ENCODE assay signal across 6 cellular contexts in the genomic region with DNA sequence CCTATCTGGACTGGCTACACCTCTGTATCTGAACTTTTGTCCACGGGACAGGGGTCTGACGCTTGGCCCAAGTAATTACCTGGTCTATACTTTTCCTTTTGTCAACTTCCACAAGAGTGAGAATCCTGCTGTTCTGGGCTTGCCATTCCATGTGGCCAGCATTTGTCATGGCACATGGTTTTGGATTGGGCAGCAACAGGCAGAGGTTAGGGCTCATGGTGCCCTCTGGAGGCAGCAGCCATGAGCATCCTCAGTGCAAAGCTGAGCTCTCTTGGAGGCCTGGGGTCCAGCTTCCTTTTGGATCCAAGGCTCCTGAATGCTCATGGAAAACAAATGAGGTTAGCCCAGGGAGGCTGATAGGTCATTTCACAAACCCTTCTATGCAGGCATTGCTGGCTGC. TPM values are rescaled to one million over a fixed set of nuclear protein-coding genes. Genes with fewer than 3 reads are reported as not detected.
DNase-seq lines count a peak whose midpoint lies in the region; FAIRE-seq and TF ChIP-seq lines count a peak whose summit lies in the region.

No MANE protein-coding gene starts in this region.

- DNase-seq in D721Med (ENCODE audit: insufficient read length, low spot score) (no peak), NCI-H460 (ENCODE audit: extremely low read depth, low read depth) (peak; percentile 57), hepatic stellate cell (ENCODE audit: low spot score) (peak; percentile 55), mucosa of gallbladder (ENCODE audit: low spot score) (no peak)
- DNase-seq in stimulated activated CD8-positive, alpha-beta memory T cell treated with anti-CD3 and anti-CD28 coated beads, Interleukin-4, amount 100 ng/mL, for 48 hours, result no peak
- DNase-seq in activated CD8-positive, alpha-beta memory T cell treated with anti-CD3 and anti-CD28 coated beads, Interleukin-2, amount 50 U/mL, for 4 hours, result no peak

- no peak for FAIRE-seq in D721Med (lab: Jason Lieb, UNC)

- peak; percentile 45 for TF ChIP-seq CTCF in D721Med (IDR thresholded peaks at IDR 0.05; ENCODE audit: insufficient read depth, missing control alignments)

RNA-seq across cellular contexts. Expression of gene EDC4, which starts 7.5 kb away (rescaled TPM):
- 52.6 and 55.4 TPM in 2 replicates for total RNA-seq in NCI-H460 (2014; rRNA removed; shearing (Covaris generic))
- polyA plus RNA-seq in NCI-H460 (2014; cell fraction: nucleus; rRNA removed), result 239 and 307 TPM in 2 replicates
- total RNA-seq in mucosa of gallbladder, result 59.5 TPM

RNA-seq across cellular contexts. Expression of gene CENPT, which starts 17.8 kb away (rescaled TPM):
- total RNA-seq in NCI-H460 (2014; rRNA removed; shearing (Covaris generic)), result 26.4 and 28.4 TPM in 2 replicates
- polyA plus RNA-seq in NCI-H460 (2014; cell fraction: nucleus; rRNA removed), result 399 and 483 TPM in 2 replicates
- total RNA-seq in mucosa of gallbladder, result 44.6 TPM

RNA-seq across cellular contexts. Expression of gene NUTF2, which starts 18.6 kb away (rescaled TPM):
- total RNA-seq in NCI-H460 (2014; rRNA removed; shearing (Covaris generic)), result 260 and 267 TPM in 2 replicates
- polyA plus RNA-seq in NCI-H460 (2014; cell fraction: nucleus; rRNA removed), result 105 and 153 TPM in 2 replicates
- total RNA-seq in mucosa of gallbladder, result 69.3 TPM

RNA-seq across cellular contexts. Expression of gene NRN1L, which starts 19.4 kb away (rescaled TPM):
- total RNA-seq in NCI-H460 (2014; rRNA removed; shearing (Covaris generic)), result 0.87 and 1.9 TPM in 2 replicates
- polyA plus RNA-seq in NCI-H460 (2014; cell fraction: nucleus; rRNA removed), result 6.2 TPM in 1 of 2 replicates, not detected in the other
- 1.2 TPM for total RNA-seq in mucosa of gallbladder

RNA-seq across cellular contexts. Expression of gene THAP11, which starts 23.2 kb away (rescaled TPM):
- 43.6 and 49.4 TPM in 2 replicates for total RNA-seq in NCI-H460 (2014; rRNA removed; shearing (Covaris generic))
- polyA plus RNA-seq in NCI-H460 (2014; cell fraction: nucleus; rRNA removed), result 52.7 and 72.2 TPM in 2 replicates
- 27.2 TPM for total RNA-seq in mucosa of gallbladder

Comparison
In these comparisons a context has a peak if more than half of its experiments do, and no peak if none do; other contexts are left out.
1. DNase-seq: peak in NCI-H460 (single experiment) and hepatic stellate cell (single experiment); none in D721Med (single experiment), stimulated activated CD8-positive, alpha-beta memory T cell treated with anti-CD3 and anti-CD28 coated beads, Interleukin-4, amount 100 ng/mL, for 48 hours (single experiment), activated CD8-positive, alpha-beta memory T cell treated with anti-CD3 and anti-CD28 coated beads, Interleukin-2, amount 50 U/mL, for 4 hours (single experiment) and mucosa of gallbladder (single experiment).